In genomic region chr12:40614923-40615322, GRCh38 we compare ENCODE assay signal across 15 cellular contexts.
DNase-seq lines count a peak whose midpoint lies in the region; ATAC-seq, FAIRE-seq and TF ChIP-seq lines count a peak whose summit lies in the region.
"Had no signal": no experiment of that assay in that cellular context is flagged by ENCODE, and none has a peak within 500 bp of the region (broad histone marks: within the 10 kb centered on the region; RNA-seq: fewer than 3 reads in every experiment).

No MANE protein-coding gene starts in this region.

- H2AFZ ChIP-seq in GM12878 (ENCODE audit: control insufficient read depth, low read depth, low read length) = no peak overlapping the region
- H2AFZ ChIP-seq: GM23338 had no signal

- no peak for FAIRE-seq in GM12878 (lab: Jason Lieb, UNC)

- in situ Hi-C loops in GM12878 (cut with MboI) = no loop called here

- POLR2A ChIA-PET in GM12878 (lab: Charles Lee) = no interaction called here

- no peak overlapping the region for H3K9ac ChIP-seq in GM12878 (ENCODE audit: control insufficient read depth, insufficient read depth, low read length)

- no TSS peak for BruUV-seq in GM12878 (replicated peaks; lab: Mats Ljungman, UMichigan)

- 0 out of 4 replicates have a peak, but pooled peaks of 1 of the 2 experiments have one; percentile 18 for TF ChIP-seq EP300 in GM12878 (IDR thresholded peaks at IDR 0.05; ENCODE audit: borderline replicate concordance in 1 of 2, control insufficient read depth in 1 of 2, low read depth in 2 of 2, low read length in 2 of 2)

- H3K79me2 ChIP-seq in GM12878 (ENCODE audit: control insufficient read depth, insufficient read depth, low read length) = no peaks in the 10 kb centered on the region

- no peak overlapping the region for H3K4me2 ChIP-seq in GM12878 (ENCODE audit: control insufficient read depth, insufficient read depth)
- H3K4me2 ChIP-seq: GM23338 had no signal

- H3K4me1 ChIP-seq in GM12878 (ENCODE audit: control insufficient read depth, insufficient read depth, low read length) = peaks cover 7% of the 10 kb centered on the region

- DNase-seq in GM12878 (ENCODE audit: low read depth, low spot score) (peak; percentile 11), NCI-H748 (lab: John Stamatoyannopoulos, UW; ENCODE audit: unreplicated experiment) (no peak), anterior cingulate cortex (lab: John Stamatoyannopoulos, UW) (no peak), NCI-H146 (lab: John Stamatoyannopoulos, UW) (no peak)
- DNase-seq: Kasumi-1, midbrain, NCI-H2081, SW 1271 had no signal

- H3K9me3 ChIP-seq in GM12878 (replicated peaks; ENCODE audit: control insufficient read depth, insufficient read depth, low read length) = no peaks in the 10 kb centered on the region; the same call in 2 of the 3 replicates
- H3K9me3 ChIP-seq: tibial nerve had no signal

- H3K36me3 ChIP-seq in GM12878 (ENCODE audit: control insufficient read depth in 2 of 2, insufficient read depth in 2 of 2, low read length in 1 of 2) = no peaks in the 10 kb centered on the region
- H3K36me3 ChIP-seq: tibial nerve had no signal

- SMC1A ChIA-PET in GM12878 (lab: Charles Lee; ENCODE audit: uncharacterized antibody, unreplicated experiment) = interaction anchor here (2.6 to 4.7 kb wide), 2 partner anchors 55 to 168 kb away, joined by 10 to 28 read pairs; no protein-coding TSS in a partner anchor

- 0 out of 2 replicates have a peak, but pooled peaks have one; percentile 9 for TF ChIP-seq RAD21 in GM12878 (IDR thresholded peaks at IDR 0.05; ENCODE audit: insufficient read depth, low read depth, low read length)

- TF ChIP-seq POLR2A in GM12878 (IDR thresholded peaks at IDR 0.05; ENCODE audit: low read depth, low read length) = no peak

- H3K27ac ChIP-seq in GM12878 (ENCODE audit: control insufficient read depth, insufficient read depth) = no peak overlapping the region
- H3K27ac ChIP-seq: tibial nerve had no signal

- no peak overlapping the region for H3K4me3 ChIP-seq in GM12878
- H3K4me3 ChIP-seq: GM23338, tibial nerve had no signal

- H3K27me3 ChIP-seq in GM12878 (replicated peaks in 1 of 2; ENCODE audit: control insufficient read depth in 2 of 2, insufficient read depth in 2 of 2, low read length in 1 of 2) = no peaks in the 10 kb centered on the region
- H3K27me3 ChIP-seq: tibial nerve had no signal

- RAD21 ChIA-PET in GM12878 (lab: Charles Lee; ENCODE audit: unreplicated experiment) = no interaction called here

- intact Hi-C loops in GM12878 (cut with micrococcal nuclease; ENCODE audit: unreplicated experiment) = no loop called here

- H4K20me1 ChIP-seq in GM12878 (ENCODE audit: control insufficient read depth, insufficient read depth) = no peaks in the 10 kb centered on the region

- ATAC-seq in GM18867 (IDR thresholded peaks at IDR 0.05; ENCODE audit: unreplicated experiment) (peak; percentile 62), GM21576 (IDR thresholded peaks at IDR 0.05; ENCODE audit: unreplicated experiment) (peak; percentile 59), HG03159 (IDR thresholded peaks at IDR 0.05; ENCODE audit: unreplicated experiment) (peak; percentile 68), GM12878 (peak; percentile 86), HG03280 (IDR thresholded peaks at IDR 0.05; ENCODE audit: unreplicated experiment) (no peak)
- ATAC-seq: activated CD4-positive, CD25-positive, alpha-beta regulatory T cell treated with anti-CD3 and anti-CD28 coated beads, Interleukin-2, amount 50 U/mL, for 24 hours; GM23338 had no signal

- CTCF ChIA-PET in GM12878 (lab: Yijun Ruan, JAX) = no interaction called here

- no peak for TF ChIP-seq CTCF in GM12878 (IDR thresholded peaks at IDR 0.05 in 2 of 3, conservative IDR thresholded peaks at IDR 0.05 in 1 of 3; ENCODE audit: control insufficient read depth in 2 of 3, extremely low read depth in 1 of 3, insufficient read depth in 1 of 3, low read depth in 3 of 3, low read length in 3 of 3)

TF ChIP-seq in GM12878, 131 proteins besides CTCF, POLR2A, EP300 and RAD21 (continues in another document):
- TF ChIP-seq RBBP5 (conservative IDR thresholded peaks at IDR 0.05) (no peak), EGR1 (IDR thresholded peaks at IDR 0.05; ENCODE audit: borderline replicate concordance in 1 of 2, low read depth in 2 of 2, low read length in 2 of 2) (peak in 1 of 2 experiments; percentile 72; a peak in 1 of 3 replicates), SP1 (IDR thresholded peaks at IDR 0.05; ENCODE audit: low read depth, low read length) (no peak), RUNX3 (IDR thresholded peaks at IDR 0.05; ENCODE audit: low read length) (peak; percentile 96), RELA (IDR thresholded peaks at IDR 0.05; ENCODE audit: borderline replicate concordance, partially characterized antibody) (no peak), JUND (IDR thresholded peaks at IDR 0.05; ENCODE audit: low read depth, low read length) (no peak), LARP7 (IDR thresholded peaks at IDR 0.05) (no peak), NR2C2 (IDR thresholded peaks at IDR 0.05; ENCODE audit: borderline replicate concordance, control insufficient read depth, insufficient read length, low read depth) (no peak), BHLHE40 (IDR thresholded peaks at IDR 0.05; ENCODE audit: borderline replicate concordance in 1 of 2, low read depth in 2 of 2, low read length in 1 of 2) (no peak), EED (IDR thresholded peaks at IDR 0.05; ENCODE audit: low read depth) (peak; percentile 84), BCLAF1 (IDR thresholded peaks at IDR 0.05) (no peak), BRCA1 (IDR thresholded peaks at IDR 0.05; ENCODE audit: low read depth, low read length) (no peak), NRF1 (conservative IDR thresholded peaks at IDR 0.05; ENCODE audit: low read depth, low read length) (no peak), IRF5 (IDR thresholded peaks at IDR 0.05; ENCODE audit: borderline replicate concordance) (no peak), CBFB (IDR thresholded peaks at IDR 0.05; ENCODE audit: low read depth) (peak; percentile 49; the same call in 1 of the 2 replicates)
